ENCODE assay signal across 16 cellular contexts in the genomic region with DNA sequence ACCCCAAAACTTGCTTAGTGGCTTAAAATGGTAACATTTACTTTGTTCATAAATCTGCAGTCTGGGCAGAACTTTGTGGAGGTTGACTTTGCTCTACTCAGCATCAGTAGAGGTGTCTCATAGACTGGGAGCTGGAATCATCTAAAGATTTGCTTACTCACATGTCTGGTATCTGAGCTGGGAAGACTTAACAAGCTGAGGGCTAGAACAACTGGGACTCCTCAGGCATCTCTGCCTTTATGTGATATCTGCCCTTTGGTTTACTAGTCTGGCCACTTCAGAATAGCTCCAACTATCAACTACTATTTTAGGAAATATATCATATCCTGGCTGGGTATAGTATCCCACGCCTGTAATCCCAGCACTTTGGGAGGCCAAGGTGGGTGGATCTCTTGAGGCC.
"Had no signal": no experiment of that assay in that cellular context is flagged by ENCODE, and none has a peak within 500 bp of the region (broad histone marks: within the 10 kb centered on the region; RNA-seq: fewer than 3 reads in every experiment).

No MANE protein-coding gene starts in this region.

- H3K4me1 Mint-ChIP-seq: neural progenitor cell had no signal

- H3K4me2 ChIP-seq: neural progenitor cell had no signal

- H3K27me3 Mint-ChIP-seq: activated naive CD4-positive, alpha-beta T cell treated with anti-CD3 and anti-CD28 coated beads, Interleukin-2, amount 50 U/mL, for 24 hours; stimulated activated naive CD8-positive, alpha-beta T cell treated with anti-CD3 and anti-CD28 coated beads, Interleukin-15, amount 100 ng/mL, for 72 hours had no signal

- DNase-seq: activated CD4-positive, alpha-beta T cell treated with anti-CD3 and anti-CD28 coated beads, Interleukin-2, amount 50 U/mL, for 1 hour; activated effector memory CD4-positive, alpha-beta T cell treated with Interleukin-2 at 50 U/mL for 16 hours; activated T-cell treated with anti-CD3 and anti-CD28 coated beads, Interleukin-2, amount 50 U/mL, for 1 hour; amniotic stem cell; gastrocnemius medialis; heart right ventricle; kidney; pancreas; stimulated activated CD4-positive, alpha-beta T cell treated with anti-CD3 and anti-CD28 coated beads, Interleukin-15, amount 100 ng/mL, for 24 hours; stimulated activated CD4-positive, alpha-beta T cell treated with anti-CD3 and anti-CD28 coated beads, Interleukin-4, amount 100 ng/mL, for 4 hours; stimulated activated naive CD8-positive, alpha-beta T cell treated with anti-CD3 and anti-CD28 coated beads, Interleukin-15, amount 100 ng/mL, for 72 hours; T-helper 2 cell; testis; uterus had no signal

- H3K27me3 ChIP-seq: gastrocnemius medialis, heart right ventricle, neural progenitor cell, pancreas, testis, uterus had no signal

- H3K36me3 ChIP-seq: gastrocnemius medialis, heart right ventricle, neural progenitor cell, pancreas, uterus had no signal

- H2AFZ ChIP-seq: neural progenitor cell had no signal

- H3K27ac Mint-ChIP-seq: activated naive CD4-positive, alpha-beta T cell treated with anti-CD3 and anti-CD28 coated beads, Interleukin-2, amount 50 U/mL, for 24 hours; neural progenitor cell; stimulated activated naive CD8-positive, alpha-beta T cell treated with anti-CD3 and anti-CD28 coated beads, Interleukin-15, amount 100 ng/mL, for 72 hours had no signal

- H3K4me1 ChIP-seq: gastrocnemius medialis, neural progenitor cell, testis, uterus had no signal

- H3K4me3 Mint-ChIP-seq: activated naive CD4-positive, alpha-beta T cell treated with anti-CD3 and anti-CD28 coated beads, Interleukin-2, amount 50 U/mL, for 24 hours; neural progenitor cell; stimulated activated naive CD8-positive, alpha-beta T cell treated with anti-CD3 and anti-CD28 coated beads, Interleukin-15, amount 100 ng/mL, for 72 hours had no signal

- H3K9ac ChIP-seq: neural progenitor cell had no signal

- H3K36me3 Mint-ChIP-seq: neural progenitor cell had no signal

- H3K4me3 ChIP-seq: gastrocnemius medialis, heart right ventricle, neural progenitor cell, pancreas, testis, uterus had no signal

- H3K9me3 ChIP-seq: gastrocnemius medialis, heart right ventricle, pancreas, testis, uterus had no signal

- H3K9me3 Mint-ChIP-seq: activated naive CD4-positive, alpha-beta T cell treated with anti-CD3 and anti-CD28 coated beads, Interleukin-2, amount 50 U/mL, for 24 hours; neural progenitor cell had no signal

- H3K27ac ChIP-seq: gastrocnemius medialis, heart right ventricle, neural progenitor cell, pancreas, testis, uterus had no signal
